1 cellular context compared by ENCODE assay signal in genomic region chr2:46812381-46813024, GRCh38.
TF ChIP-seq lines count a peak whose summit lies in the region.

No MANE protein-coding gene starts in this region.

TF ChIP-seq in SK-N-SH, 30 proteins besides CTCF, POLR2A, EP300 and RAD21 (continued from another document):
- TF ChIP-seq PBX3 (IDR thresholded peaks at IDR 0.05): peak; percentile 98
- peak; percentile 69; the same call in 1 of the 2 replicates for TF ChIP-seq FOSL2 (IDR thresholded peaks at IDR 0.05; ENCODE audit: borderline replicate concordance, low read depth)
- TF ChIP-seq GABPA (IDR thresholded peaks at IDR 0.05; ENCODE audit: low read depth): no peak
- 0 out of 2 replicates have a peak, but pooled peaks have one; percentile 12 for TF ChIP-seq YY1 (IDR thresholded peaks at IDR 0.05; ENCODE audit: low read depth)
- 0 out of 2 replicates have a peak, but pooled peaks have one; percentile 35 for TF ChIP-seq FOXJ3 (CRISPR knock-in tag; IDR thresholded peaks at IDR 0.05)
- TF ChIP-seq REST (IDR thresholded peaks at IDR 0.05; ENCODE audit: low read depth, low read length): no peak
- no peak for TF ChIP-seq GATA2 (CRISPR knock-in tag; IDR thresholded peaks at IDR 0.05)
- peak; percentile 70; the same call in 1 of the 2 replicates for TF ChIP-seq MEF2A (IDR thresholded peaks at IDR 0.05; ENCODE audit: borderline replicate concordance, low read depth)
- TF ChIP-seq MAX (IDR thresholded peaks at IDR 0.05; ENCODE audit: low read depth): peak; percentile 66; the same call in 1 of the 2 replicates
- peak; percentile 90 for TF ChIP-seq TEAD4 (IDR thresholded peaks at IDR 0.05; ENCODE audit: borderline replicate concordance, insufficient read depth)
- peak; percentile 31; the same call in 1 of the 2 replicates for TF ChIP-seq USF1 (IDR thresholded peaks at IDR 0.05; ENCODE audit: borderline replicate concordance, low read depth)
- TF ChIP-seq USF2 (IDR thresholded peaks at IDR 0.05; ENCODE audit: borderline replicate concordance, low read depth, low read length): no peak
- peak; percentile 80 for TF ChIP-seq SIN3A (IDR thresholded peaks at IDR 0.05; ENCODE audit: borderline replicate concordance, low read depth, low read length)
- peak; percentile 81; the same call in 1 of the 2 replicates for TF ChIP-seq RXRA (IDR thresholded peaks at IDR 0.05; ENCODE audit: borderline replicate concordance, low read depth)
- peak; percentile 92 for TF ChIP-seq TCF12 (IDR thresholded peaks at IDR 0.05)
